ENCODE assay signal across 15 cellular contexts in genomic region chr1:81430955-81431646, GRCh38.
DNase-seq lines count a peak whose midpoint lies in the region; ATAC-seq and TF ChIP-seq lines count a peak whose summit lies in the region.
"Had no signal": no experiment of that assay in that cellular context is flagged by ENCODE, and none has a peak within 500 bp of the region (broad histone marks: within the 10 kb centered on the region; RNA-seq: fewer than 3 reads in every experiment).

No MANE protein-coding gene starts in this region.

- H2AFZ ChIP-seq in neuron (ENCODE audit: low read depth, low read length), result no peak overlapping the region

- H3K9me3 Mint-ChIP-seq in endothelial cell (ENCODE audit: unreplicated experiment), result no peaks in the 10 kb centered on the region
- H3K9me3 Mint-ChIP-seq in type B pancreatic cell, result peaks cover 10% of the 10 kb centered on the region

- ATAC-seq in GM19372 (IDR thresholded peaks at IDR 0.05; ENCODE audit: low read depth, unreplicated experiment) (peak; percentile 38), HG03354 (IDR thresholded peaks at IDR 0.05; ENCODE audit: poor library complexity, severe bottlenecking, unreplicated experiment) (peak; percentile 44)

- H3K27me3 ChIP-seq in neuron (ENCODE audit: insufficient read depth, low read length), result no peaks in the 10 kb centered on the region
- H3K27me3 ChIP-seq: neutrophil had no signal

- H3K4me3 Mint-ChIP-seq in endothelial cell (ENCODE audit: unreplicated experiment) (no peak overlapping the region), type B pancreatic cell (no peak overlapping the region)
- H3K4me3 Mint-ChIP-seq: central memory CD8-positive, alpha-beta T cell had no signal

- DNase-seq in endothelial cell (ENCODE audit: low spot score) (no peak), nucleus accumbens (lab: John Stamatoyannopoulos, UW) (no peak), DMS114 treated with DMSO at 0.1 percent for 48 hours (lab: John Stamatoyannopoulos, UW; ENCODE audit: unreplicated experiment) (no peak), type B pancreatic cell (ENCODE audit: extremely low spot score, unreplicated experiment) (no peak), SKM-1 treated with dmso at 0.1 percent for 144 hours (lab: John Stamatoyannopoulos, UW; ENCODE audit: unreplicated experiment) (no peak)
- DNase-seq: activated CD4-positive, alpha-beta T cell treated with anti-CD3 and anti-CD28 coated beads, Interleukin-2, amount 50 U/mL, for 48 hours; activated gamma-delta T cell; NCI-H1694; stimulated activated CD4-positive, alpha-beta T cell treated with anti-CD3 and anti-CD28 coated beads, Interleukin-1b, Interleukin-23, amount 100 ng/mL, for 48 hours; stimulated activated naive CD4-positive, alpha-beta T cell had no signal

- H3K27me3 Mint-ChIP-seq in endothelial cell (ENCODE audit: unreplicated experiment) (peaks cover under 1% of the 10 kb centered on the region), type B pancreatic cell (no peaks in the 10 kb centered on the region)
- H3K27me3 Mint-ChIP-seq: central memory CD8-positive, alpha-beta T cell had no signal

- H3K27ac Mint-ChIP-seq in endothelial cell (ENCODE audit: unreplicated experiment), result peak overlapping the region; percentile 65
- H3K27ac Mint-ChIP-seq in type B pancreatic cell, result no peak overlapping the region

- TF ChIP-seq CTCF in endothelial cell (IDR thresholded peaks at IDR 0.05; ENCODE audit: unreplicated experiment) (no peak), type B pancreatic cell (conservative IDR thresholded peaks at IDR 0.05) (no peak)

- no peaks in the 10 kb centered on the region for H3K36me3 Mint-ChIP-seq in endothelial cell (ENCODE audit: low read depth, unreplicated experiment)
- no peaks in the 10 kb centered on the region for H3K36me3 Mint-ChIP-seq in type B pancreatic cell

- peaks cover 47% of the 10 kb centered on the region for H3K4me1 ChIP-seq in neuron (ENCODE audit: insufficient read depth, low read length)

- H3K4me1 Mint-ChIP-seq in endothelial cell (ENCODE audit: unreplicated experiment) (peaks cover 32% of the 10 kb centered on the region), type B pancreatic cell (ENCODE audit: unreplicated experiment) (peaks cover 45% of the 10 kb centered on the region)
- H3K4me1 Mint-ChIP-seq: central memory CD8-positive, alpha-beta T cell had no signal

- H3K9me3 ChIP-seq in neuron (ENCODE audit: low read length), result peaks cover 2% of the 10 kb centered on the region
- H3K9me3 ChIP-seq: neutrophil had no signal

- H3K4me3 ChIP-seq in neuron (ENCODE audit: low read length), result peak overlapping the region; percentile 35

- no peaks in the 10 kb centered on the region for H3K36me3 ChIP-seq in neuron (ENCODE audit: insufficient read depth, low read length)
- H3K36me3 ChIP-seq: neutrophil had no signal
